1 cellular context compared by ENCODE assay signal in the genomic region with DNA sequence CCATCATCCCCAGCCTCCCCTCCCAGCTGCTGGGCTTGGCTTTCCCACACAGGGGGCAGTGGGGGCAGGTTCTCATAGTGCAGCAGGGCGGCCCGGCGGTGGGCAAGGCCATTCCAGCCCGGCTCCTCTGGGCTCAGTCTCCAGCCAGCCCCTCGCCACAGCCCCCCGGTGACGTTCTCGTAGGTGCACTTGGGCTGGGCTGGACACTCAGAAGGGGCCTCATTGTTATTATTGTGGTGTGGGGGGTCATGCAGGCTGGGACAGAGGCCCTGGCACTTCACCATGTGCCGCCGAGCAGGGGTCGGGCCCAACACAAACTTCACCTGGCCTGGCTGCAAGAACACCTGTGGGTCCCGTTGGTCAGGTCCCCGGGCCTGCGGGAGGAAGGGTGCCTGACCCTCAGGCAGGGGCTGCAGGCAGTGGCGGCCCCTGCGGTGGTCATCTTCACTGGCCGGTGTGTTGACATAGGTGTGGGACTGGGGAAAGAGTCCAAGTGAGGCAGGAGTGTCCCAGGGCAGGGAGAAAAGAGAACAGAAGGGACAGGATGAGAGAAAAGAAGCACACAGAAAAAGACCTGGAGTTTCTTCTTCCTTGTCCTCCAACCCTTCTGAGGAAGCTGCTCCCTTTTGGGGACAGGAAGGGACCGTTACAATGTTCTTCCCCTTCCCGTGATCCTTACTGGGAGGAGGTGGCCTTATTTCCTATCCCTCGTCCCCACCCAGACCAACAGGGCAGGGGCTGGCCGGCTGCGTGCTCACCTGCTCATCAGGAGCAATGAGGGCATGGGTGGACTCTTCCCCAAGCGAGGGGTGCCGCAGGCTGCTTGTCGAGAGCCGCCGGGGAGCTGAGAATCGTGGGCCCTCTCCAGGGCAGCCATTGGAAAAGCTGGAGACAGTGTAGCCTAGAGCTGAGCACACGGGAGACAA.
TF ChIP-seq lines count a peak whose summit lies in the region.

No MANE protein-coding gene starts in this region.

TF ChIP-seq in H1, 55 proteins besides CTCF, POLR2A, EP300 and RAD21:
- no peak for TF ChIP-seq TAF1 (IDR thresholded peaks at IDR 0.05; ENCODE audit: low read depth, low read length)
- TF ChIP-seq POLR2AphosphoS5 (IDR thresholded peaks at IDR 0.05; ENCODE audit: low read depth, low read length): no peak
